20 cellular contexts compared by ENCODE assay signal in the genomic region with DNA sequence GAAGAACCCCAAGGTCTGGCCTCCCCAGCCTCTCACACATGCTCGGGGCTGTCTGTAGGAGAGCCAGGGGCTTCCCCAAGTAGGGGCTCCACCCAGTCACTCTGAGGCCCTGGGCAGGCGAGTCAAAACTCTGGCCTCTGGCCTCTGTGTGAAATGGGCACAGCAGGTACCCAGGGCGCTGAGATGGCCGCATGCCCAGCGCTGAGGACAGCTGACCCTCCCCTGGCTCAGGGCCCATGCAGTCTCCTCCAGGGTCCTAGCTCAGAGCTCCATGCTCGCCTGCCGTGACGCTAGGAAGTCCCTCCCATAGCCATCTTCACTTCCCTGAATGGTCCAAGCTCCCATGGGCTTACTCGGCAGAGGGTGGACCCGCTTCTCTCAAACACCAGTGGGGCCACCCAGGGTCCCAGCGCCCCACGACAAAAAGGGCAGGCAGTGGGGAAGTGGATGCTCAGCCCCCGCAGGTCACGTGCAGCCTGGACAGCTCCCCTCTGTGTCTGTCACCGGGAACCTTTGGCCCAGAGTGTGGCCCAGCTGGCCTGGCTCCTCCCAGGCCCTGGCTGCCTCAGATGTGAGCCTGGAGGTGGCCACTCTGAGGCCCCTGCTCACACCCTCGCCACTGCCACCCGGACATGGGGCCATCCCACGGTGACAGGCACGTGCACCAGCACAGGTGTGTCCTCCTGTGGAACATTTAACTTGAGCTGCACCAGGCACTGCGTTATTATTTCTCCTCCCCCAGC. TPM values are rescaled to one million over a fixed set of nuclear protein-coding genes. Genes with fewer than 3 reads are reported as not detected.
DNase-seq lines count a peak whose midpoint lies in the region; FAIRE-seq and TF ChIP-seq lines count a peak whose summit lies in the region.
"Had no signal": no experiment of that assay in that cellular context is flagged by ENCODE, and none has a peak within 500 bp of the region (broad histone marks: within the 10 kb centered on the region; RNA-seq: fewer than 3 reads in every experiment).

No MANE protein-coding gene starts in this region.

- no peak overlapping the region for H3K56ac ChIP-seq in H1 (replicated peaks; ENCODE audit: insufficient read length, low read depth, low read length)

- H2BK20ac ChIP-seq in H1 (ENCODE audit: low read length): no peak overlapping the region

- H3K4ac ChIP-seq in H1 (replicated peaks; ENCODE audit: insufficient read length, low read depth, low read length) (no peak overlapping the region), neuronal stem cell (ENCODE audit: low read length) (no peak overlapping the region)

- no peak overlapping the region for H3K4me3 ChIP-seq in Caco-2 (ENCODE audit: low read depth, low read length)
- H3K4me3 ChIP-seq in H1 (ENCODE audit: extremely low read depth in 1 of 4, insufficient read depth in 2 of 4, low read depth in 3 of 4, low read length in 4 of 4): no peak overlapping the region
- no peak overlapping the region for H3K4me3 ChIP-seq in neuronal stem cell (ENCODE audit: low read length in 2 of 2)
- H3K4me3 ChIP-seq in effector memory CD4-positive, alpha-beta T cell (ENCODE audit: insufficient read depth, low read depth, low read length, poor library complexity, severe bottlenecking): no peak overlapping the region
- H3K4me3 ChIP-seq: A549, GM12878, GM23248 had no signal

- H3K9ac ChIP-seq in H1 (replicated peaks in 1 of 4; ENCODE audit: extremely low read depth in 1 of 4, low read depth in 3 of 4, low read length in 3 of 4): no peak overlapping the region
- H3K9ac ChIP-seq in neuronal stem cell (ENCODE audit: low read depth, low read length, poor library complexity): peak overlapping the region; percentile 56
- H3K9ac ChIP-seq: GM23248, KMS-11 had no signal

- no peak overlapping the region for H3K4me2 ChIP-seq in H1 (ENCODE audit: insufficient read depth in 1 of 2, low read depth in 2 of 2, low read length in 2 of 2)
- no peak overlapping the region for H3K4me2 ChIP-seq in neuronal stem cell (ENCODE audit: insufficient read depth, low read length, poor library complexity, severe bottlenecking)
- H3K4me2 ChIP-seq: A549, KMS-11 had no signal

- H3K27me3 ChIP-seq in Caco-2 (replicated peaks; ENCODE audit: control insufficient read depth, insufficient read depth, low read length) (no peaks in the 10 kb centered on the region), H1 (replicated peaks in 1 of 4; ENCODE audit: control insufficient read depth in 3 of 4, extremely low read depth in 1 of 4, insufficient read depth in 3 of 4, low read length in 3 of 4) (peaks cover 0 to 2% (median 0%) of the 10 kb centered on the region in 4 experiments; a peak in 1 of 7 replicates), neuronal stem cell (ENCODE audit: control insufficient read depth in 3 of 3, insufficient read depth in 3 of 3, low read depth in 1 of 3, low read length in 3 of 3) (peaks cover 0 to 3% (median 0%) of the 10 kb centered on the region in 3 experiments)
- no peaks in the 10 kb centered on the region for H3K27me3 ChIP-seq in effector memory CD4-positive, alpha-beta T cell (replicated peaks; ENCODE audit: control insufficient read depth, insufficient read depth, low read length, poor library complexity, severe bottlenecking)
- H3K27me3 ChIP-seq: BE2C had no signal

- peaks cover 5% of the 10 kb centered on the region; the same call in 1 of the 2 replicates for H3K23me2 ChIP-seq in H1 (ENCODE audit: low read depth, low read length)

- POLR2A ChIA-PET in Caco-2 (lab: Charles Lee) (no interaction called here), H1 (lab: Charles Lee; ENCODE audit: partially characterized antibody) (no interaction called here)

- H4K8ac ChIP-seq in H1 (ENCODE audit: extremely low read depth, insufficient read depth, low read length) (peak overlapping the region; percentile 51; the same call in 1 of the 2 replicates), neuronal stem cell (ENCODE audit: low read depth, low read length) (no peak overlapping the region)

- H3K27me3 Mint-ChIP-seq in Caco-2 (ENCODE audit: insufficient read depth, unreplicated experiment): no peaks in the 10 kb centered on the region

- no peaks in the 10 kb centered on the region for H3K36me3 ChIP-seq in Caco-2 (ENCODE audit: control insufficient read depth, insufficient read depth, low read length)
- H3K36me3 ChIP-seq in H1 (ENCODE audit: control insufficient read depth in 2 of 4, insufficient read depth in 4 of 4, low read length in 3 of 4): no peaks in the 10 kb centered on the region
- H3K36me3 ChIP-seq in neuronal stem cell (replicated peaks in 1 of 2; ENCODE audit: control insufficient read depth in 2 of 2, insufficient read depth in 2 of 2, low read length in 2 of 2): no peaks in the 10 kb centered on the region
- no peaks in the 10 kb centered on the region for H3K36me3 ChIP-seq in effector memory CD4-positive, alpha-beta T cell (ENCODE audit: control insufficient read depth, insufficient read depth, low read length)
- H3K36me3 ChIP-seq: BE2C had no signal

- H3K4me1 ChIP-seq in Caco-2 (no peaks in the 10 kb centered on the region), H1 (replicated peaks in 1 of 4; ENCODE audit: control insufficient read depth in 3 of 4, insufficient read depth in 4 of 4, low read length in 3 of 4) (no peaks in the 10 kb centered on the region), neuronal stem cell (ENCODE audit: control insufficient read depth in 2 of 2, insufficient read depth in 1 of 2, low read depth in 1 of 2, low read length in 2 of 2) (no peaks in the 10 kb centered on the region)
- H3K4me1 ChIP-seq in effector memory CD4-positive, alpha-beta T cell (ENCODE audit: control insufficient read depth, insufficient read depth, low read length, poor library complexity, severe bottlenecking): no peaks in the 10 kb centered on the region
- H3K4me1 ChIP-seq: A549 had no signal

- H4K5ac ChIP-seq in H1 (ENCODE audit: insufficient read length, low read depth, low read length): no peak overlapping the region

- peaks cover 0 to 3% of the 10 kb centered on the region in 2 experiments for H4K20me1 ChIP-seq in H1 (replicated peaks in 1 of 2; ENCODE audit: control insufficient read depth in 1 of 2, insufficient read depth in 2 of 2, low read length in 2 of 2)

- no peak for FAIRE-seq in H1 (lab: Jason Lieb, UNC)
- FAIRE-seq: A549, GM12878 had no signal

- DNase-seq in Caco-2 (no peak), H1 (ENCODE audit: low read depth in 1 of 2, low spot score in 2 of 2) (no peak), neuronal stem cell (ENCODE audit: low spot score) (no peak), dermis blood vessel endothelial cell (no peak), T-helper 9 cell (no peak), DMS114 treated with DMSO at 0.1 percent for 48 hours (lab: John Stamatoyannopoulos, UW; ENCODE audit: unreplicated experiment) (no peak)
- DNase-seq in effector memory CD4-positive, alpha-beta T cell: no peak
- DNase-seq: BE2C, DMS79 treated with DMSO at 0.1 percent for 48 hours, GM23248, NCI-H1105, NCI-H2029 treated with DMSO at 0.1 percent for 48 hours, NCI-H226, NCI-H510A treated with DMSO at 0.1 percent for 48 hours, NCI-H774, SHP77 had no signal

- H3K23ac ChIP-seq in H1 (ENCODE audit: insufficient read length) (no peak overlapping the region), neuronal stem cell (ENCODE audit: low read depth, low read length, poor library complexity) (peak overlapping the region; percentile 35)

- no peaks in the 10 kb centered on the region for H3K9me3 ChIP-seq in Caco-2
- H3K9me3 ChIP-seq in H1 (ENCODE audit: insufficient read depth in 2 of 2, low read depth in 1 of 2, low read length in 1 of 2): no peaks in the 10 kb centered on the region
- H3K9me3 ChIP-seq in neuronal stem cell (replicated peaks in 1 of 2; ENCODE audit: control insufficient read depth in 2 of 2, insufficient read depth in 1 of 2, low read depth in 1 of 2, low read length in 2 of 2): no peaks in the 10 kb centered on the region
- H3K9me3 ChIP-seq in effector memory CD4-positive, alpha-beta T cell (ENCODE audit: control insufficient read depth, low read length): no peaks in the 10 kb centered on the region
- H3K9me3 ChIP-seq: A549, BE2C had no signal

- H4K91ac ChIP-seq in H1 (replicated peaks; ENCODE audit: insufficient read length, low read length) (no peak overlapping the region), neuronal stem cell (ENCODE audit: low read depth, low read length, poor library complexity) (no peak overlapping the region)

- no peak overlapping the region for H3K14ac ChIP-seq in H1 (ENCODE audit: insufficient read length)
- no peak overlapping the region for H3K14ac ChIP-seq in neuronal stem cell (ENCODE audit: low read length)

- no peak overlapping the region for H2BK15ac ChIP-seq in H1 (ENCODE audit: low read length)
- H2BK15ac ChIP-seq in neuronal stem cell (ENCODE audit: low read length): peak overlapping the region; percentile 55

- H3K27ac Mint-ChIP-seq in Caco-2 (ENCODE audit: unreplicated experiment): peak overlapping the region; percentile 33

- TF ChIP-seq RAD21 in Ishikawa (IDR thresholded peaks at IDR 0.05; ENCODE audit: low read depth) (no peak), H1 (IDR thresholded peaks at IDR 0.05 in 1 of 2, conservative IDR thresholded peaks at IDR 0.05 in 1 of 2; ENCODE audit: low read depth in 2 of 2, low read length in 2 of 2) (no peak)

- TF ChIP-seq POLR2A in H1 (IDR thresholded peaks at IDR 0.05; ENCODE audit: control extremely low read depth in 1 of 2, low read depth in 2 of 2, low read length in 2 of 2): no peak

- H2AK5ac ChIP-seq in H1 (ENCODE audit: low read depth, low read length): no peak overlapping the region
- H2AK5ac ChIP-seq in neuronal stem cell (ENCODE audit: low read depth, low read length): peak overlapping the region; percentile 36

- no peaks in the 10 kb centered on the region for H3K36me3 Mint-ChIP-seq in Caco-2 (ENCODE audit: insufficient read depth, unreplicated experiment)

- H3K79me1 ChIP-seq in H1 (ENCODE audit: low read depth, low read length): no peaks in the 10 kb centered on the region
- H3K79me1 ChIP-seq in neuronal stem cell (ENCODE audit: low read depth, low read length): peaks cover 3% of the 10 kb centered on the region

- H3K4me1 Mint-ChIP-seq in Caco-2 (ENCODE audit: low read depth, unreplicated experiment): no peaks in the 10 kb centered on the region

- no peaks in the 10 kb centered on the region for H3K79me2 ChIP-seq in H1 (ENCODE audit: control insufficient read depth in 1 of 2, insufficient read depth in 2 of 2, low read length in 2 of 2)

- peaks cover 9% of the 10 kb centered on the region for H3K9me3 Mint-ChIP-seq in Caco-2 (ENCODE audit: unreplicated experiment)

- no peak for TF ChIP-seq CTCF in Caco-2 (IDR thresholded peaks at IDR 0.05; ENCODE audit: insufficient read depth in 1 of 2, low read depth in 1 of 2, low read length in 1 of 2, severe bottlenecking in 1 of 2, unreplicated experiment in 1 of 2)
- TF ChIP-seq CTCF in H1 (IDR thresholded peaks at IDR 0.05; ENCODE audit: control extremely low read depth in 1 of 3, insufficient read depth in 1 of 3, low read depth in 1 of 3, low read length in 3 of 3): no peak

- no TSS peak for BruUV-seq in Caco-2 (replicated peaks; lab: Mats Ljungman, UMichigan)

- intact Hi-C loops in Caco-2 (cut with micrococcal nuclease; ENCODE audit: unreplicated experiment): no loop called here

- H2BK120ac ChIP-seq in H1 (replicated peaks; ENCODE audit: low read depth, low read length) (no peak overlapping the region), neuronal stem cell (ENCODE audit: low read depth, low read length) (peak overlapping the region; percentile 28)

- TF ChIP-seq EP300 in Ishikawa (IDR thresholded peaks at IDR 0.05; ENCODE audit: borderline replicate concordance): no peak
- no peak for TF ChIP-seq EP300 in H1 (IDR thresholded peaks at IDR 0.05; ENCODE audit: borderline replicate concordance in 1 of 2, low read depth in 2 of 2, low read length in 2 of 2)

- no peak overlapping the region for H2BK5ac ChIP-seq in H1 (ENCODE audit: low read depth, low read length)
- H2BK5ac ChIP-seq in neuronal stem cell (ENCODE audit: low read length): peak overlapping the region; percentile 79

- no peak overlapping the region for H2AFZ ChIP-seq in H1 (ENCODE audit: low read length)
- no peak overlapping the region for H2AFZ ChIP-seq in neuronal stem cell (ENCODE audit: low read length)
- H2AFZ ChIP-seq: GM23248 had no signal

- H3K4me3 Mint-ChIP-seq in Caco-2 (ENCODE audit: unreplicated experiment): no peak overlapping the region

- H2BK12ac ChIP-seq in H1 (ENCODE audit: low read depth, low read length) (no peak overlapping the region), neuronal stem cell (ENCODE audit: low read length) (no peak overlapping the region)

- CTCF ChIA-PET in Caco-2 (lab: Charles Lee) (no interaction called here), H1 (lab: Charles Lee; ENCODE audit: partially characterized antibody) (interaction anchor here (1.6 to 5.6 kb wide), 5 partner anchors 9 to 222 kb away, joined by 3 to 36 read pairs (median 6); no protein-coding TSS in a partner anchor)

- H3K27ac ChIP-seq in H1 (ENCODE audit: low read depth, low read length): no peak overlapping the region
- no peak overlapping the region for H3K27ac ChIP-seq in neuronal stem cell (replicated peaks; ENCODE audit: low read length)
- H3K27ac ChIP-seq in effector memory CD4-positive, alpha-beta T cell (ENCODE audit: insufficient read depth, low read length, poor library complexity, severe bottlenecking): no peak overlapping the region
- H3K27ac ChIP-seq: A549, GM23248, KMS-11 had no signal

- no peak overlapping the region for H3K18ac ChIP-seq in H1 (ENCODE audit: extremely low read depth, low read length)
- no peak overlapping the region for H3K18ac ChIP-seq in neuronal stem cell (ENCODE audit: low read length)

- WGBS in H1 (ENCODE audit: extremely low coverage in 1 of 2, insufficient coverage in 1 of 2, insufficient read length in 1 of 2, insufficient replicate concordance in 2 of 2, low coverage in 1 of 2, low lambda C conversion rate in 2 of 2, missing lambda C conversion rate in 1 of 2), 2 experiments: 83% methylated on average over 17 of the region's 20 CpGs; no CpG with 5 or more reads in 1 of the 2 experiments
- WGBS in neuronal stem cell (ENCODE audit: extremely low coverage in 2 of 2, insufficient read length in 2 of 2, insufficient replicate concordance in 1 of 2), 2 donors: no CpG with 5 or more reads among the region's 20 CpGs

RNA-seq across cellular contexts. Expression of gene VAV2, which starts 12.2 kb away (rescaled TPM):
- total RNA-seq in Caco-2 (2022): 51.8 and 55.3 TPM in 2 replicates
- total RNA-seq in H1 (2021; fragmentation: NEBNext Ultra II Directional; extraction: Animal tissue kit (Norgen Biotek cat#: 25700)): 34.6 and 37.6 TPM in 2 replicates
- 13.6 and 17.6 TPM in 2 replicates for polyA plus RNA-seq in H1 (2011; rRNA removed)
- polyA plus RNA-seq in H1 (2011; cell fraction: cytosol; rRNA removed): 20.6 TPM
- 40.6 TPM for polyA plus RNA-seq in H1 (2011; cell fraction: nucleus; rRNA removed)
- polyA plus RNA-seq in H1 (2012, experiment 1 of 2): 20.5 to 32.6 TPM (median 30.1 TPM) in 4 replicates
- polyA plus RNA-seq in H1 (2012, experiment 2 of 2): 11.5 TPM
- polyA plus RNA-seq in H1 (2013, experiment 1 of 2): 15.7 TPM
- 15.9 TPM for polyA plus RNA-seq in H1 (2013, experiment 2 of 2)
- polyA minus RNA-seq in H1 (2011; rRNA and poly(A)+ RNA removed): 28.1 and 28.9 TPM in 2 replicates
- 19.7 TPM for polyA minus RNA-seq in H1 (2011; cell fraction: cytosol; rRNA and poly(A)+ RNA removed)
- polyA minus RNA-seq in H1 (2011; cell fraction: nucleus; rRNA and poly(A)+ RNA removed): 22.4 TPM
- polyA plus RNA-seq in neuronal stem cell (2013, experiment 1 of 2): 18.5 TPM
- polyA plus RNA-seq in neuronal stem cell (2013, experiment 2 of 2): 18.8 TPM
- total RNA-seq in dermis blood vessel endothelial cell: 19.6 and 22.7 TPM in 2 replicates

RNA-seq across cellular contexts. Expression of gene BRD3OS, which starts 21.0 kb away (rescaled TPM):
- total RNA-seq in Caco-2 (2022): 9.1 and 9.4 TPM in 2 replicates
- 17.2 and 20.2 TPM in 2 replicates for total RNA-seq in H1 (2021; fragmentation: NEBNext Ultra II Directional; extraction: Animal tissue kit (Norgen Biotek cat#: 25700))
- 12.7 and 13.6 TPM in 2 replicates for polyA plus RNA-seq in H1 (2011; rRNA removed)
- 13.0 TPM for polyA plus RNA-seq in H1 (2011; cell fraction: cytosol; rRNA removed)
- polyA plus RNA-seq in H1 (2011; cell fraction: nucleus; rRNA removed): 11.0 TPM
- 12.5 to 16.9 TPM (median 14.6 TPM) in 4 replicates for polyA plus RNA-seq in H1 (2012, experiment 1 of 2)
- polyA plus RNA-seq in H1 (2012, experiment 2 of 2): 17.3 TPM
- polyA plus RNA-seq in H1 (2013, experiment 1 of 2): 11.6 TPM
- 12.4 TPM for polyA plus RNA-seq in H1 (2013, experiment 2 of 2)
- 6.7 and 9.0 TPM in 2 replicates for polyA minus RNA-seq in H1 (2011; rRNA and poly(A)+ RNA removed)
- 10.8 TPM for polyA minus RNA-seq in H1 (2011; cell fraction: cytosol; rRNA and poly(A)+ RNA removed)
- 7.3 TPM for polyA minus RNA-seq in H1 (2011; cell fraction: nucleus; rRNA and poly(A)+ RNA removed)
- polyA plus RNA-seq in neuronal stem cell (2013, experiment 1 of 2): 33.0 TPM
- 33.5 TPM for polyA plus RNA-seq in neuronal stem cell (2013, experiment 2 of 2)
- 5.4 and 15.8 TPM in 2 replicates for total RNA-seq in dermis blood vessel endothelial cell
